ENCODE assay signal across 20 cellular contexts in the genomic region with DNA sequence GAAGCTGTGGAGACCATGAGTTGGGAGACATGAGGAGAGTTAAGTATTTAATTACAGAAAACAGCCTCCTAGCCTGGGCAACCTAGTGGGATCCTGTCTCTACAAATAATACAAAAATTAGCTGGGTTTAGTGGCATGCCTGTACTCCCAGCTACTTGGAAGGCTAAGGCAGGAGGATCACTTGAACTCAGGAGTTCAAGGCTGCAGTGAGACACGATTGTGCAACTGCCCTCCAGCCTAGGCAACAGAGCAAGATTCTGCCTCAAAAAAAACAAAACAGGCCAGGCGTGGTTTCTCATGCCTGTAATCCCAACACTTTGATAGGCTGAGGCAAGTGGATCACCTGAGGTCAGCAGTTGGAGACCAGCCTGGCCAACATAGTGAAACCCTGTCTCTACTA. TPM values are rescaled to one million over a fixed set of nuclear protein-coding genes. Genes with fewer than 3 reads are reported as not detected.
DNase-seq lines count a peak whose midpoint lies in the region; ATAC-seq and TF ChIP-seq lines count a peak whose summit lies in the region.
"Had no signal": no experiment of that assay in that cellular context is flagged by ENCODE, and none has a peak within 500 bp of the region (broad histone marks: within the 10 kb centered on the region; RNA-seq: fewer than 3 reads in every experiment).

No MANE protein-coding gene starts in this region.

- ATAC-seq in Right ventricle myocardium superior (ENCODE audit: poor library complexity) (peak; percentile 6), upper lobe of right lung (peak; percentile 31)
- ATAC-seq: CD8-positive, alpha-beta T cell; effector memory CD8-positive, alpha-beta T cell had no signal

- H3K27me3 ChIP-seq in esophagus squamous epithelium (no peaks in the 10 kb centered on the region), osteoblast (ENCODE audit: insufficient read depth, low read length) (no peaks in the 10 kb centered on the region), upper lobe of right lung (no peaks in the 10 kb centered on the region), BE2C (no peaks in the 10 kb centered on the region)
- H3K27me3 ChIP-seq: gastrocnemius medialis, ovary, Peyer's patch had no signal

- H4K20me1 ChIP-seq in osteoblast (ENCODE audit: insufficient read depth, low read length) = no peaks in the 10 kb centered on the region

- intact Hi-C loops in Right ventricle myocardium superior (cut with DNase I) (no loop called here), cardiac septum (cut with DNase I) (no loop called here), esophagus squamous epithelium (cut with DNase I) (no loop called here), upper lobe of right lung (cut with DNase I) (no loop called here)

- H3K9me3 ChIP-seq in esophagus squamous epithelium (no peaks in the 10 kb centered on the region), osteoblast (ENCODE audit: low read depth, low read length) (no peaks in the 10 kb centered on the region), upper lobe of right lung (no peaks in the 10 kb centered on the region), BE2C (no peaks in the 10 kb centered on the region)
- H3K9me3 ChIP-seq: gastrocnemius medialis, ovary, Peyer's patch had no signal

- no peak overlapping the region for H3K4me2 ChIP-seq in osteoblast (ENCODE audit: insufficient read depth, low read length)

- peaks cover 0 to 63% (median 32%) of the 10 kb centered on the region in 3 donors for H3K36me3 ChIP-seq in esophagus squamous epithelium
- H3K36me3 ChIP-seq in osteoblast (ENCODE audit: insufficient read depth, low read length) = peaks cover 62% of the 10 kb centered on the region
- peaks cover 66% of the 10 kb centered on the region for H3K36me3 ChIP-seq in upper lobe of right lung
- H3K36me3 ChIP-seq in BE2C = peaks cover 56% of the 10 kb centered on the region
- H3K36me3 ChIP-seq: ovary had no signal

- no peak for TF ChIP-seq POLR2A in esophagus squamous epithelium (IDR thresholded peaks at IDR 0.05)

- H3K4me3 ChIP-seq in esophagus squamous epithelium = no peak overlapping the region
- no peak overlapping the region for H3K4me3 ChIP-seq in osteoblast (ENCODE audit: insufficient read depth, low read length)
- no peak overlapping the region for H3K4me3 ChIP-seq in upper lobe of right lung
- H3K4me3 ChIP-seq in BE2C (ENCODE audit: low read depth, low read length) = no peak overlapping the region
- H3K4me3 ChIP-seq: gastrocnemius medialis, ovary, Peyer's patch had no signal

- WGBS in esophagus squamous epithelium, 2 donors = 42 to 51% methylated on average over 2 of the region's 2 CpGs

- no peak overlapping the region for H2AFZ ChIP-seq in osteoblast (ENCODE audit: low read length)

- H3K4me1 ChIP-seq in esophagus squamous epithelium = peaks cover 0 to 18% (median 7%) of the 10 kb centered on the region in 3 donors
- no peaks in the 10 kb centered on the region for H3K4me1 ChIP-seq in osteoblast (ENCODE audit: insufficient read depth, low read length)
- no peaks in the 10 kb centered on the region for H3K4me1 ChIP-seq in upper lobe of right lung
- H3K4me1 ChIP-seq in BE2C = peaks cover 8% of the 10 kb centered on the region
- H3K4me1 ChIP-seq: gastrocnemius medialis, Peyer's patch had no signal

- no peak for TF ChIP-seq CTCF in esophagus squamous epithelium (IDR thresholded peaks at IDR 0.05)
- no peak for TF ChIP-seq CTCF in osteoblast (IDR thresholded peaks at IDR 0.05; ENCODE audit: extremely low read depth, low read depth, low read length)
- TF ChIP-seq CTCF in upper lobe of right lung (IDR thresholded peaks at IDR 0.05) = no peak
- no peak for TF ChIP-seq CTCF in BE2C (IDR thresholded peaks at IDR 0.05; ENCODE audit: low read depth, low read length)

- H3K27ac ChIP-seq in esophagus squamous epithelium = peak overlapping the region; percentile 47 to 70 (median 64)
- peak overlapping the region; percentile 82 for H3K27ac ChIP-seq in osteoblast (ENCODE audit: low read depth, low read length)
- peak overlapping the region; percentile 8 for H3K27ac ChIP-seq in upper lobe of right lung
- H3K27ac ChIP-seq: gastrocnemius medialis had no signal

- H3K79me2 ChIP-seq in osteoblast (ENCODE audit: insufficient read depth, low read length) = no peaks in the 10 kb centered on the region

- DNase-seq in Right ventricle myocardium superior (no peak), cardiac septum (ENCODE audit: low spot score) (no peak), esophagus squamous epithelium (lab: John Stamatoyannopoulos, UW) (no peak), osteoblast (ENCODE audit: insufficient read length, low spot score, missing footprints) (no peak), upper lobe of right lung (no peak), BE2C (no peak), NCI-H2029 (lab: John Stamatoyannopoulos, UW) (no peak), middle frontal gyrus (ENCODE audit: extremely low spot score, low spot score) (no peak)
- DNase-seq: CD8-positive, alpha-beta T cell; cerebellar nuclear complex; DMS79 treated with DMSO at 0.1 percent for 48 hours; effector memory CD8-positive, alpha-beta T cell; gastrocnemius medialis; NCI-H2227 treated with DMSO at 0.1 percent for 48 hours; Peyer's patch; stimulated activated CD4-positive, alpha-beta T cell treated with anti-CD3 and anti-CD28 coated beads, Interleukin-4, amount 100 ng/mL, for 1 hour had no signal

RNA-seq across cellular contexts. Expression of a gene that starts 52.6 kb away (rescaled TPM):
- total RNA-seq in Right ventricle myocardium superior = 155 TPM
- 80.4 TPM for total RNA-seq in cardiac septum
- total RNA-seq in esophagus squamous epithelium = under 1 TPM in 2 of 4 donors, not detected in 2; 0.15 to 0.57 TPM
- 0.59 TPM in 1 of 2 replicates, not detected in the other for total RNA-seq in osteoblast
- total RNA-seq in upper lobe of right lung = 2.4 TPM
- polyA plus RNA-seq in BE2C (2012; ENCODE audit: insufficient read depth, insufficient read length, low read depth) = not detected
- total RNA-seq: activated T-helper 2 cell treated with anti-CD3 and anti-CD28 coated beads, Interferon-gamma antibody, Interleukin-2, Interleukin-4, amounts not matched to agents 10 μg/mL and 5 μg/mL and 100 μg/mL, durations not matched to agents 14 hours and 24 hours and 36 hours; CD8-positive, alpha-beta T cell; H1; temporal lobe had no signal
- polyA plus RNA-seq: H1 had no signal

RNA-seq across cellular contexts. Expression of a gene that starts 59.4 kb away (rescaled TPM):
- total RNA-seq in Right ventricle myocardium superior (26.2 TPM), cardiac septum (38.0 TPM), esophagus squamous epithelium (10 to 100 TPM; 19.7 to 47.7 (median 27.2) TPM), osteoblast (34.0 and 36.2 TPM in 2 replicates), upper lobe of right lung (45.0 TPM)
- 30.2 TPM for polyA plus RNA-seq in BE2C (2012; ENCODE audit: insufficient read depth, insufficient read length, low read depth)

Comparison
In these comparisons a context has a peak if more than half of its experiments do, and no peak if none do; other contexts are left out.
1. H3K27ac ChIP-seq: peak in every context shown above with its lines; median percentile 82 in osteoblast; 64 in esophagus squamous epithelium; 8 in upper lobe of right lung.
2. RNA of a gene that starts 52.6 kb away (total RNA-seq): 155 TPM in Right ventricle myocardium superior (single experiment) and 80.4 TPM in cardiac septum (single experiment); 2.4 TPM in upper lobe of right lung (single experiment), 0.15 to 0.57 TPM in esophagus squamous epithelium and 0.59 TPM in osteoblast; every median in the first group is over 10 times any median in the second.